Comparison of ENCODE assay signal across 1 cellular context in the genomic region with DNA sequence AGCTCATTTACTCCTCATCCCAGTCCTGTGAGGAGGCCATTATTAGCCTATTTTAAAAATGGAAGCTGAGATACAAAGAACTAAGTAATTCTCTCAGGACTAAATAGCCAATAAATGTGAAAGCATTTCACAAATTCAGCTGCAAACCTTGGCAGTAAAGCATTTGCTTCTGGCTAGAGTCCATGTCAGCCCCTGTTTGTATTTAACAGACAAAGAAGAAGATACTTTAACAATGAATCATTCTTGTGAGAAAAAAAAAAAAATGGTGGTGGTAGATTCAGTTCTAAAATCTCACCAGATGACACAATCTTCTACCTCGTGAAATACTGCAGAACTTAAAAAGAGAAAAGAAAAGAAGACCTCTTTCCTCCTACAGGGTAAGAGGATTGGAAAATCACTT.
TF ChIP-seq lines count a peak whose summit lies in the region.

No MANE protein-coding gene starts in this region.

TF ChIP-seq in SK-N-SH, 30 proteins besides CTCF, POLR2A, EP300 and RAD21 (continued from another document):
- TF ChIP-seq ZBTB33 (IDR thresholded peaks at IDR 0.05; ENCODE audit: borderline replicate concordance, low read depth) (no peak), FOSL2 (IDR thresholded peaks at IDR 0.05; ENCODE audit: borderline replicate concordance, low read depth) (no peak), GATA2 (CRISPR knock-in tag; IDR thresholded peaks at IDR 0.05) (no peak), SIN3A (IDR thresholded peaks at IDR 0.05; ENCODE audit: borderline replicate concordance, low read depth, low read length) (no peak), RFX5 (IDR thresholded peaks at IDR 0.05; ENCODE audit: low read length) (no peak), USF1 (IDR thresholded peaks at IDR 0.05; ENCODE audit: borderline replicate concordance, low read depth) (no peak), GABPA (IDR thresholded peaks at IDR 0.05; ENCODE audit: low read depth) (no peak), YY1 (IDR thresholded peaks at IDR 0.05; ENCODE audit: low read depth) (no peak), MXI1 (IDR thresholded peaks at IDR 0.05; ENCODE audit: low read depth, low read length) (no peak), TAF1 (IDR thresholded peaks at IDR 0.05; ENCODE audit: borderline replicate concordance, low read depth, low read length) (no peak), POLR2AphosphoS5 (IDR thresholded peaks at IDR 0.05; ENCODE audit: low read depth, low read length) (no peak), FOXJ3 (CRISPR knock-in tag; IDR thresholded peaks at IDR 0.05) (no peak)
TF ChIP-seq in SK-N-SH: peak in this region for 0.
